1 cellular context compared by ENCODE assay signal in the genomic region with DNA sequence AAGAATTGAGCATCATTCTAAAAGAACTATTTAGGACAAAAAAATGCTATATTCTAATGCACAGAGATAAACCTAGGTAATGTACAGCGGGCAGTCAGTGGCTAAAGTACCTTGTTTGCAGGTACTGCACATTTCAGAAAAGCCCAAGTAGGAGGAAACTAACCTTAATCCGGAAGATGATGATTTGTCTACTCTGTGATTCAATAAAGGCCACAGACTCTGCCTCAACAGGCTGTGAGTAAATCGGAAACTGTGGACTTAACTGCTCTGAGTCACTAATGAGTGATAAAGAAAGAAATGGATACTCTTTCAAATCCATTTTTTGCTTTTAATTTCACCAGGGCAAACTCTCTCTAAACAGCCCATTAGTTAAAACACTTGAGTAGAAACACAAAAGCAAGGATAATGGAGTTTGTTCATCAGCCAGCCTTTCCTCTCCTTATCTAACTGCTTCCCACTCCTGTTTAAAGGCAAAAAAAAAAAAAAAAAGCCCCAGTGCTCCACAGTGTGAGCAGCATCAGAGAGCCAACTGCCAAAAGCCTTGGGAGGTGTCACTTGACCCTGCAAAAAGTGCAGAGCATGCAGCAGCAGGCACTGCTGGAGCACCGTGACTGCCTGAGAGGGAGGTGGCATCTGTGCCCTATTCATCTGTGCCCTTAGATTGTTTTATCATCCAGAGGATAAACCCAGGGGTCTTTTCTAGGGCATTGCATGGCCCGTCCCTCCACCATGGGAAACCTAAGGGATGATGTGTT.
TF ChIP-seq lines count a peak whose summit lies in the region.

No MANE protein-coding gene starts in this region.

TF ChIP-seq in HepG2, 621 proteins besides CTCF, POLR2A, EP300 and RAD21 (continued from another document):
- TF ChIP-seq, protein P1, sequence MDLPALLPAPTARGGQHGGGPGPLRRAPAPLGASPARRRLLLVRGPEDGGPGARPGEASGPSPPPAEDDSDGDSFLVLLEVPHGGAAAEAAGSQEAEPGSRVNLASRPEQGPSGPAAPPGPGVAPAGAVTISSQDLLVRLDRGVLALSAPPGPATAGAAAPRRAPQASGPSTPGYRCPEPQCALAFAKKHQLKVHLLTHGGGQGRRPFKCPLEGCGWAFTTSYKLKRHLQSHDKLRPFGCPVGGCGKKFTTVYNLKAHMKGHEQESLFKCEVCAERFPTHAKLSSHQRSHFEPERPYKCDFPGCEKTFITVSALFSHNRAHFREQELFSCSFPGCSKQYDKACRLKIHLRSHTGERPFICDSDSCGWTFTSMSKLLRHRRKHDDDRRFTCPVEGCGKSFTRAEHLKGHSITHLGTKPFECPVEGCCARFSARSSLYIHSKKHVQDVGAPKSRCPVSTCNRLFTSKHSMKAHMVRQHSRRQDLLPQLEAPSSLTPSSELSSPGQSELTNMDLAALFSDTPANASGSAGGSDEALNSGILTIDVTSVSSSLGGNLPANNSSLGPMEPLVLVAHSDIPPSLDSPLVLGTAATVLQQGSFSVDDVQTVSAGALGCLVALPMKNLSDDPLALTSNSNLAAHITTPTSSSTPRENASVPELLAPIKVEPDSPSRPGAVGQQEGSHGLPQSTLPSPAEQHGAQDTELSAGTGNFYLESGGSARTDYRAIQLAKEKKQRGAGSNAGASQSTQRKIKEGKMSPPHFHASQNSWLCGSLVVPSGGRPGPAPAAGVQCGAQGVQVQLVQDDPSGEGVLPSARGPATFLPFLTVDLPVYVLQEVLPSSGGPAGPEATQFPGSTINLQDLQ (CRISPR knock-in tag; IDR thresholded peaks at IDR 0.05), result no peak
